18 cellular contexts compared by ENCODE assay signal in genomic region chr9:81381694-81382093, GRCh38.
DNase-seq lines count a peak whose midpoint lies in the region; ATAC-seq and TF ChIP-seq lines count a peak whose summit lies in the region.
"Had no signal": no experiment of that assay in that cellular context is flagged by ENCODE, and none has a peak within 500 bp of the region (broad histone marks: within the 10 kb centered on the region; RNA-seq: fewer than 3 reads in every experiment).

No MANE protein-coding gene starts in this region.

- no peak overlapping the region for H3K23ac ChIP-seq in trophoblast cell (ENCODE audit: low read length)

- no peak overlapping the region for H3K14ac ChIP-seq in trophoblast cell (ENCODE audit: low read length)

- no peak overlapping the region for H3K9ac ChIP-seq in BLaER1
- H3K9ac ChIP-seq in trophoblast cell (ENCODE audit: low read length) = no peak overlapping the region

- no peak overlapping the region for H2AFZ ChIP-seq in trophoblast cell (ENCODE audit: insufficient read depth, low read length, poor library complexity)

- no peak overlapping the region for H3K27ac Mint-ChIP-seq in natural killer cell treated with Interleukin-12 subunit alpha and Interleukin-12 subunit beta and Interleukin-15 and Interleukin-18, amount 100 ng/mL, for 72 hours
- H3K27ac Mint-ChIP-seq: B cell; CD4-positive, alpha-beta T cell; CD8-positive, alpha-beta T cell had no signal

- no peak overlapping the region for H3K4ac ChIP-seq in trophoblast cell (ENCODE audit: low read depth, low read length)

- H3K4me3 Mint-ChIP-seq in natural killer cell treated with Interleukin-12 subunit alpha and Interleukin-12 subunit beta and Interleukin-15 and Interleukin-18, amount 100 ng/mL, for 72 hours = no peak overlapping the region
- H3K4me3 Mint-ChIP-seq: B cell; CD4-positive, alpha-beta T cell; CD8-positive, alpha-beta T cell had no signal

- no peak overlapping the region for H4K12ac ChIP-seq in trophoblast cell (ENCODE audit: low read depth, low read length)

- H4K8ac ChIP-seq in trophoblast cell (ENCODE audit: low read depth, low read length) = no peak overlapping the region

- H3K9me3 ChIP-seq in BLaER1 = no peaks in the 10 kb centered on the region
- H3K9me3 ChIP-seq in HEK293 (ENCODE audit: control insufficient read depth, insufficient read depth, low read depth, low read length) = no peaks in the 10 kb centered on the region
- H3K9me3 ChIP-seq in trophoblast cell (ENCODE audit: insufficient read depth, low read depth, low read length) = no peaks in the 10 kb centered on the region
- H3K9me3 ChIP-seq in thyroid gland = no peaks in the 10 kb centered on the region
- H3K9me3 ChIP-seq: Caco-2 had no signal

- no peaks in the 10 kb centered on the region for H3K4me1 Mint-ChIP-seq in natural killer cell treated with Interleukin-12 subunit alpha and Interleukin-12 subunit beta and Interleukin-15 and Interleukin-18, amount 100 ng/mL, for 72 hours (ENCODE audit: low read depth in 2 of 2)
- H3K4me1 Mint-ChIP-seq: B cell had no signal

- H2BK12ac ChIP-seq in trophoblast cell (ENCODE audit: low read length) = no peak overlapping the region

- H3K4me2 ChIP-seq in BLaER1 (peak overlapping the region; percentile 70), trophoblast cell (ENCODE audit: low read length) (no peak overlapping the region)

- H3K27me3 Mint-ChIP-seq in natural killer cell treated with Interleukin-12 subunit alpha and Interleukin-12 subunit beta and Interleukin-15 and Interleukin-18, amount 100 ng/mL, for 72 hours = no peaks in the 10 kb centered on the region
- H3K27me3 Mint-ChIP-seq: CD4-positive, alpha-beta T cell had no signal

- ATAC-seq in natural killer cell treated with Interleukin-12 subunit alpha and Interleukin-12 subunit beta and Interleukin-15 and Interleukin-18, amount 100 ng/mL, for 72 hours = no peak
- ATAC-seq in GM18520 (IDR thresholded peaks at IDR 0.05; ENCODE audit: unreplicated experiment) = no peak
- ATAC-seq: CD8-positive, alpha-beta T cell had no signal

- no CpG with 5 or more reads among the region's 3 CpGs for WGBS in trophoblast cell (ENCODE audit: extremely low coverage, insufficient coverage, insufficient read length)
- 87 to 95% methylated on average over 3 of the region's 3 CpGs for WGBS in thyroid gland, 2 donors

- no peak overlapping the region for H2BK5ac ChIP-seq in trophoblast cell (ENCODE audit: low read depth, low read length, poor library complexity)

- DNase-seq in NCI-H69 (lab: John Stamatoyannopoulos, UW) = peak; percentile 46
- DNase-seq in trophoblast cell = peak; percentile 51 to 60
- DNase-seq in NCI-H1930 (lab: John Stamatoyannopoulos, UW) = no peak
- DNase-seq in thyroid gland = no peak
- DNase-seq in natural killer cell treated with Interleukin-12 subunit alpha and Interleukin-12 subunit beta and Interleukin-15 and Interleukin-18, amount 100 ng/mL, for 72 hours (ENCODE audit: low spot score) = no peak
- DNase-seq: 8988T; AML-193; Caco-2; Calu3; CD4-positive, alpha-beta T cell; CD8-positive, alpha-beta T cell; DMS79 treated with DMSO at 0.1 percent for 48 hours; GF-D8 had no signal

- H2AK5ac ChIP-seq in trophoblast cell (ENCODE audit: low read length) = no peak overlapping the region

- no peaks in the 10 kb centered on the region for H3K27me3 ChIP-seq in BLaER1
- H3K27me3 ChIP-seq in trophoblast cell (ENCODE audit: insufficient read depth, low read length) = no peaks in the 10 kb centered on the region
- H3K27me3 ChIP-seq in thyroid gland = no peaks in the 10 kb centered on the region

- no peaks in the 10 kb centered on the region for H3K79me2 ChIP-seq in trophoblast cell (ENCODE audit: control insufficient read depth, insufficient read depth, low read length, poor library complexity)

- H3K4me3 ChIP-seq in BLaER1 (no peak overlapping the region), HEK293 (ENCODE audit: low read depth, low read length) (no peak overlapping the region), trophoblast cell (ENCODE audit: low read depth, low read length) (no peak overlapping the region), thyroid gland (replicated peaks in 1 of 3) (no peak overlapping the region)

- TF ChIP-seq CTCF in HEK293 (tag by site-specific recombination; IDR thresholded peaks at IDR 0.05) = no peak
- no peak for TF ChIP-seq CTCF in thyroid gland (IDR thresholded peaks at IDR 0.05)

- CTCF ChIA-PET in HEK293 (lab: Yijun Ruan, JAX) = no interaction called here

- H4K91ac ChIP-seq in trophoblast cell (ENCODE audit: low read depth, low read length) = peak overlapping the region; percentile 15

- TF ChIP-seq POLR2A in thyroid gland (IDR thresholded peaks at IDR 0.05) = no peak

- no peak overlapping the region for H2BK120ac ChIP-seq in trophoblast cell (ENCODE audit: insufficient read depth, low read length, poor library complexity)

- H3K36me3 ChIP-seq in BLaER1 (no peaks in the 10 kb centered on the region), HEK293 (ENCODE audit: control insufficient read depth in 2 of 2, insufficient read depth in 1 of 2, low read length in 2 of 2) (no peaks in the 10 kb centered on the region), trophoblast cell (ENCODE audit: control insufficient read depth in 1 of 2, insufficient read depth in 2 of 2, low read length in 2 of 2) (no peaks in the 10 kb centered on the region), thyroid gland (no peaks in the 10 kb centered on the region)

- H3K4me1 ChIP-seq in BLaER1 (peaks cover 60% of the 10 kb centered on the region), HEK293 (ENCODE audit: control insufficient read depth, insufficient read depth, low read length) (peaks cover 6% of the 10 kb centered on the region; the same call in 1 of the 2 replicates), trophoblast cell (ENCODE audit: control insufficient read depth in 1 of 2, insufficient read depth in 2 of 2, low read length in 2 of 2) (peaks cover 8 to 10% of the 10 kb centered on the region in 2 experiments), thyroid gland (no peaks in the 10 kb centered on the region)
- H3K4me1 ChIP-seq: Caco-2 had no signal

- no peak overlapping the region for H3K18ac ChIP-seq in trophoblast cell (ENCODE audit: low read length)

- H3K79me1 ChIP-seq in trophoblast cell (ENCODE audit: low read length) = peaks cover 8% of the 10 kb centered on the region

- H3K27ac ChIP-seq in BLaER1 (no peak overlapping the region), HEK293 (ENCODE audit: extremely low read depth, low read depth, low read length) (no peak overlapping the region), trophoblast cell (ENCODE audit: low read depth, low read length) (no peak overlapping the region), thyroid gland (no peak overlapping the region)
- H3K27ac ChIP-seq: C4-2B had no signal

- H3K36me3 Mint-ChIP-seq in natural killer cell treated with Interleukin-12 subunit alpha and Interleukin-12 subunit beta and Interleukin-15 and Interleukin-18, amount 100 ng/mL, for 72 hours = no peaks in the 10 kb centered on the region
- H3K36me3 Mint-ChIP-seq: CD8-positive, alpha-beta T cell had no signal

- POLR2A ChIA-PET in HEK293 (lab: Yijun Ruan, JAX) = no interaction called here

- intact Hi-C loops in thyroid gland (cut with DNase I) = no loop called here

- no peaks in the 10 kb centered on the region for H4K20me1 ChIP-seq in BLaER1

- H3K9me3 Mint-ChIP-seq in natural killer cell treated with Interleukin-12 subunit alpha and Interleukin-12 subunit beta and Interleukin-15 and Interleukin-18, amount 100 ng/mL, for 72 hours = no peaks in the 10 kb centered on the region

TF ChIP-seq in HEK293, 187 proteins besides CTCF, POLR2A, EP300 and RAD21:
- TF ChIP-seq ZNF10 (tag by site-specific recombination; IDR thresholded peaks at IDR 0.05) (0 out of 2 replicates have a peak, but pooled peaks have one; percentile 37), ZNF707 (tag by site-specific recombination; IDR thresholded peaks at IDR 0.05) (no peak)

Comparison
In these comparisons a context has a peak if more than half of its experiments do, and no peak if none do; other contexts are left out.
1. DNase-seq: peak in NCI-H69 (single experiment) and trophoblast cell (2 of 2); none in NCI-H1930 (0 of 2), thyroid gland (0 of 2) and natural killer cell treated with Interleukin-12 subunit alpha and Interleukin-12 subunit beta and Interleukin-15 and Interleukin-18, amount 100 ng/mL, for 72 hours (single experiment).